40 cellular contexts compared by ENCODE assay signal in the genomic region with DNA sequence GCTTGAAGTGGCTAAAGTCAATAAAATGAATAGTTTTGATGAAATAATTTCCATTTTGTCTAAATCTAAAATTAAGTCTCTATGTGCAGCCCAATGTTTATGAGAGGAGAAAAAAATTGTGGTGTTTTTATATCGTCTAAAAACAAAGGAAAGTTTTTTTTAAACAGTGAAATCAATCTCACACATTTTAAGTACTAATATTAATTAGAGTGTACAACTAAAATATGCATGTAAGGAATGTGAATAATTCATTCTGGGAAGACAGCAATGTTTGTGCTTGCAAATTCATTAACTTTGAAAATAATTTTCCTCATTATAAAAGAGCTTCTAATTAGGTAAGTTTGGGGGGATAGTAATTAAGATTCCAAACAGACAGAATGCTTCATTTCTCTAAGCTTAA. TPM values are rescaled to one million over a fixed set of nuclear protein-coding genes. Genes with fewer than 3 reads are reported as not detected.
"Had no signal": no experiment of that assay in that cellular context is flagged by ENCODE, and none has a peak within 500 bp of the region (broad histone marks: within the 10 kb centered on the region; RNA-seq: fewer than 3 reads in every experiment).

A gene with protein sequence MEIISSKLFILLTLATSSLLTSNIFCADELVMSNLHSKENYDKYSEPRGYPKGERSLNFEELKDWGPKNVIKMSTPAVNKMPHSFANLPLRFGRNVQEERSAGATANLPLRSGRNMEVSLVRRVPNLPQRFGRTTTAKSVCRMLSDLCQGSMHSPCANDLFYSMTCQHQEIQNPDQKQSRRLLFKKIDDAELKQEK (minus strand): TSS at position 101 of the 400 bp plus-strand sequence. CDS start 47 bp downstream, at position 54.

- H3K27me3 ChIP-seq: adrenal gland, ascending aorta, body of pancreas, brain microvascular endothelial cell, breast epithelium, cardiac muscle cell had no signal

- H3K4me3 ChIP-seq: adrenal gland, ascending aorta, body of pancreas, breast epithelium, cardiac muscle cell had no signal

- FAIRE-seq: astrocyte, bronchial epithelial cell had no signal

- DNase-seq: activated effector memory CD4-positive, alpha-beta T cell treated with anti-CD3 and anti-CD28 coated beads, Interleukin-2, amount 50 U/mL, for 16 hours; activated effector memory CD4-positive, alpha-beta T cell treated with Interleukin-2 at 50 U/mL for 16 hours; activated gamma-delta T cell; activated gamma-delta T cell treated with Interleukin-2 at 50 U/mL for 16 hours; activated naive CD4-positive, alpha-beta T cell; activated naive CD4-positive, alpha-beta T cell treated with anti-CD3 and anti-CD28 coated beads for 36 hours; activated naive CD4-positive, alpha-beta T cell treated with anti-CD3 and anti-CD28 coated beads, Interleukin-2, amount 10 ng/mL, durations not matched to agents 7 days and 5 days; activated naive CD4-positive, alpha-beta T cell treated with anti-CD3 and anti-CD28 coated beads, Interleukin-2, amount 50 U/mL, for 16 hours; activated naive CD4-positive, alpha-beta T cell treated with Interleukin-2 at 50 U/mL for 16 hours; activated naive CD8-positive, alpha-beta T cell treated with anti-CD3 and anti-CD28 coated beads for 36 hours; activated naive CD8-positive, alpha-beta T cell treated with anti-CD3 and anti-CD28 coated beads, Interleukin-2, amount 10 ng/mL, durations not matched to agents 7 days and 5 days; activated naive CD8-positive, alpha-beta T cell treated with anti-CD3 and anti-CD28 coated beads, Interleukin-2, amount 50 U/mL, for 24 hours; activated T-cell treated with anti-CD3 and anti-CD28 coated beads for 4 hours; activated T-cell treated with anti-CD3 and anti-CD28 coated beads, Interleukin-2, amount 50 U/mL, for 1 hour; activated T-cell treated with anti-CD3 and anti-CD28 coated beads, Interleukin-2, amount 50 U/mL, for 24 hours; activated T-cell treated with anti-CD3 and anti-CD28 coated beads, Interleukin-2, amount 50 U/mL, for 4 hours; activated T-cell treated with anti-CD3 and anti-CD28 coated beads, Interleukin-2, amount 50 U/mL, for 48 hours; activated T-cell treated with anti-CD3 and anti-CD28 coated beads, Interleukin-2, amount 50 U/mL, for 72 hours; adrenal gland; amniotic stem cell; amygdala; anterior cingulate cortex; aorta; body of pancreas; brain microvascular endothelial cell; caudate nucleus; central memory CD4-positive, alpha-beta T cell; cerebellar nuclear complex had no signal

- H3K9me3 ChIP-seq: adrenal gland, ascending aorta, body of pancreas had no signal

- ATAC-seq: activated naive CD4-positive, alpha-beta T cell treated with anti-CD3 and anti-CD28 coated beads, Interleukin-2, amount 50 U/mL, for 72 hours; activated naive CD8-positive, alpha-beta T cell treated with anti-CD3 and anti-CD28 coated beads, Interleukin-2, amount 50 U/mL, for 24 hours; activated T-cell treated with anti-CD3 and anti-CD28 coated beads, Interleukin-2, amount 50 U/mL, for 4 hours; activated T-cell treated with anti-CD3 and anti-CD28 coated beads, Interleukin-2, amount 50 U/mL, for 72 hours; activated T-helper 17 cell treated with anti-CD3 and anti-CD28 coated beads, Interleukin-2, amount 50 U/mL, for 72 hours; body of pancreas had no signal

- H3K4me1 ChIP-seq: adrenal gland, ascending aorta, body of pancreas, breast epithelium had no signal

- H3K27ac ChIP-seq: adrenal gland, ascending aorta, body of pancreas, brain microvascular endothelial cell, breast epithelium, cardiac muscle cell had no signal

- H3K36me3 ChIP-seq: adrenal gland, ascending aorta, brain microvascular endothelial cell, breast epithelium, cardiac muscle cell had no signal

RNA-seq across cellular contexts. Expression of the gene that starts here (rescaled TPM):
- total RNA-seq: activated naive CD4-positive, alpha-beta T cell treated with anti-CD3 and anti-CD28 coated beads for 36 hours; activated naive CD4-positive, alpha-beta T cell treated with anti-CD3 and anti-CD28 coated beads, Interleukin-2, amount 50 U/mL, for 72 hours; activated naive CD8-positive, alpha-beta T cell treated with anti-CD3 and anti-CD28 coated beads for 36 hours; activated naive CD8-positive, alpha-beta T cell treated with anti-CD3 and anti-CD28 coated beads, Interleukin-2, amount 10 ng/mL, durations not matched to agents 7 days and 5 days; activated T-cell treated with anti-CD3 and anti-CD28 coated beads, Interleukin-2, amount 50 U/mL, for 4 hours; activated T-cell treated with anti-CD3 and anti-CD28 coated beads, Interleukin-2, amount 50 U/mL, for 72 hours; activated T-helper 1 cell treated with anti-CD3 and anti-CD28 coated beads, Interleukin-12 subunit alpha, Interleukin-12 subunit beta, Interleukin-2, Interleukin-4 antibody, amounts not matched to agents 30 ng/mL and 10 ng/mL and 1 ng/mL, durations not matched to agents 14 hours and 24 hours and 36 hours; activated T-helper 17 cell treated with anti-CD3 and anti-CD28 coated beads, Interleukin-2, amount 50 U/mL, for 72 hours; activated T-helper 2 cell treated with anti-CD3 and anti-CD28 coated beads, Interferon-gamma antibody, Interleukin-2, Interleukin-4, amounts not matched to agents 10 μg/mL and 5 μg/mL and 100 μg/mL, durations not matched to agents 14 hours and 24 hours and 36 hours; adrenal gland; aorta; ascending aorta; astrocyte; body of pancreas; breast epithelium; bronchial epithelial cell; cardiac muscle cell; cardiac septum; cerebellum had no signal
- polyA plus RNA-seq: adipose tissue, adrenal gland, aorta, cardiac muscle cell had no signal
